In the genomic region with DNA sequence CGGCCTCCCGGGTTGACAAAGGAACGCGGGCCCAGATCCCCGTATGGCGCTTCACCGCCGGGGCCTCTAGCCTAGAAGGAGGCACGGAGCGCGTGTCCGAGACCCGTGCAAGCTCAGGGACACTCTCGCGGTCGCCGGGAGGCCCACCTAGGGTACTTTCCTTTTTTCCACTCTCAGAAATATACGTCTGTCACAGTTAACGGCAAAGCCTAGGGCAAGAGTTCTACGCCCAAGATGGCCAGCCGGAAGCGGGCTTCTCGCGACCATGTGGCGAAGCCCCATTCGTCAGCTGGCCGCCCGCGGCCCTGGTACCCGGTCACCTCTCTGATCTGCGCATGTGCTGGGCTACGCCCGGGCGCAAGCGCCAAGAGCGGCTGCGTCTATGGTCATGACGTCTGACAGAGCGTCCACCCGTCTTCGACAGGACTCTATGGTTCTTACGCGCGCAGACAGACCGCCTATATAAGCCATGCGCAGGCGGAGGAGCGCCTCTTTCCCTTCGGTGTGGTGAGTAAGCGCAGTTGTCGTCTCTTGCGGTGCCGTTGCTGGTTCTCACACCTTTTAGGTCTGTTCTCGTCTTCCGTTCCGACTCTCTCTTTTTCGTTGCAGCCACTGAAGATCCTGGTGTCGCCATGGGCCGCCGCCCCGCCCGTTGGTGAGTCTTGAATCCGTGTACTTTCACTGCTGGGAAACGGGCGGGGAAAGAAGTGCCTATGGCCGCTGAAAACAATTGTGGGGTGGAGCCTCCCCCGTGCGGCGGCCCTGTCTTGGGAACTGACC, we compare ENCODE assay signal across 8 cellular contexts. TPM values are rescaled to one million over a fixed set of nuclear protein-coding genes. Genes with fewer than 3 reads are reported as not detected.
DNase-seq lines count a peak whose midpoint lies in the region; ATAC-seq, FAIRE-seq and TF ChIP-seq lines count a peak whose summit lies in the region.

A gene (plus strand): TSS at position 490 of the 780 bp plus-strand sequence. CDS start 143 bp downstream, at position 633.

- no peaks in the 10 kb centered on the region for H3K9me3 ChIP-seq in SK-N-SH
- no peaks in the 10 kb centered on the region for H3K9me3 ChIP-seq in neuronal stem cell (replicated peaks in 1 of 2; ENCODE audit: control insufficient read depth in 2 of 2, insufficient read depth in 1 of 2, low read depth in 1 of 2, low read length in 2 of 2)
- peaks cover 0 to 11% (median 5%) of the 10 kb centered on the region in 5 donors for H3K9me3 ChIP-seq in subcutaneous abdominal adipose tissue (ENCODE audit: control insufficient read depth in 5 of 5, low read length in 5 of 5)

- H3K4ac ChIP-seq in neuronal stem cell (ENCODE audit: low read length), result no peak within 1 kb of the TSS

- H2AFZ ChIP-seq in SK-N-SH (ENCODE audit: low read depth) (0 out of 2 replicates have a peak within 1 kb of the TSS, but pooled peaks have one; percentile 46), neuronal stem cell (ENCODE audit: low read length) (peak within 1 kb of the TSS; percentile 77)

- H3K9me2 ChIP-seq in SK-N-SH, result no peaks in the 10 kb centered on the region

- H3K4me3 ChIP-seq in GM06990 (replicated peaks; ENCODE audit: low read depth, low read length) (peak within 1 kb of the TSS; percentile 89), SK-N-SH (ENCODE audit: low read depth in 2 of 2, low read length in 1 of 2) (peak within 1 kb of the TSS; percentile 81), neuronal stem cell (ENCODE audit: low read length in 2 of 2) (peak within 1 kb of the TSS; percentile 85 to 96), subcutaneous abdominal adipose tissue (ENCODE audit: low read depth in 1 of 5, low read length in 5 of 5) (peak within 1 kb of the TSS; percentile 71 to 88 (median 81))

- no peak within 1 kb of the TSS for H4K91ac ChIP-seq in neuronal stem cell (ENCODE audit: low read depth, low read length, poor library complexity)

- H2AK5ac ChIP-seq in neuronal stem cell (ENCODE audit: low read depth, low read length), result peak within 1 kb of the TSS; percentile 14

- H4K20me1 ChIP-seq in SK-N-SH (ENCODE audit: insufficient read depth), result peaks cover 34% of the 10 kb centered on the region

- H3K36me3 ChIP-seq in GM06990 (ENCODE audit: control insufficient read depth, insufficient read depth, low read length) (peaks cover 11% of the 10 kb centered on the region), SK-N-SH (replicated peaks in 1 of 2; ENCODE audit: control insufficient read depth in 1 of 2, insufficient read depth in 2 of 2, low read length in 1 of 2) (peaks cover 16 to 18% of the 10 kb centered on the region in 2 experiments), neuronal stem cell (replicated peaks in 1 of 2; ENCODE audit: control insufficient read depth in 2 of 2, insufficient read depth in 2 of 2, low read length in 2 of 2) (peaks cover 18 to 27% of the 10 kb centered on the region in 2 donors), subcutaneous abdominal adipose tissue (ENCODE audit: control insufficient read depth in 5 of 5, insufficient read depth in 5 of 5, low read length in 5 of 5) (peaks cover 0 to 34% (median 22%) of the 10 kb centered on the region in 5 donors)

- peak within 1 kb of the TSS; percentile 99 for H3K4me3 Mint-ChIP-seq in activated naive CD4-positive, alpha-beta T cell treated with anti-CD3 and anti-CD28 coated beads, Interleukin-2, amount 10 ng/mL, durations not matched to agents 7 days and 5 days

- TF ChIP-seq CTCF in GM06990 (IDR thresholded peaks at IDR 0.05; ENCODE audit: insufficient read depth, low read length, poor library complexity, severe bottlenecking) (no peak), SK-N-SH (IDR thresholded peaks at IDR 0.05) (no peak)

- no peak for TF ChIP-seq RAD21 in SK-N-SH (IDR thresholded peaks at IDR 0.05; ENCODE audit: low read length)

- peak within 1 kb of the TSS; percentile 100 for H3K9ac ChIP-seq in SK-N-SH
- H3K9ac ChIP-seq in neuronal stem cell (ENCODE audit: low read depth, low read length, poor library complexity), result peak within 1 kb of the TSS; percentile 96
- peak within 1 kb of the TSS; percentile 76 to 87 (median 84) for H3K9ac ChIP-seq in subcutaneous abdominal adipose tissue (ENCODE audit: low read length in 5 of 5)

- H3K18ac ChIP-seq in neuronal stem cell (ENCODE audit: low read length), result peak within 1 kb of the TSS; percentile 96

- 38% methylated on average over 52 of the region's 69 CpGs for WGBS in SK-N-SH (ENCODE audit: low lambda C conversion rate)
- no CpG with 5 or more reads among the region's 69 CpGs for WGBS in neuronal stem cell (ENCODE audit: extremely low coverage in 2 of 2, insufficient read length in 2 of 2, insufficient replicate concordance in 1 of 2), 2 donors

- H3K27me3 Mint-ChIP-seq in activated naive CD4-positive, alpha-beta T cell treated with anti-CD3 and anti-CD28 coated beads, Interleukin-2, amount 10 ng/mL, durations not matched to agents 7 days and 5 days, result peaks cover 4% of the 10 kb centered on the region

- TF ChIP-seq EP300 in SK-N-SH (IDR thresholded peaks at IDR 0.05; ENCODE audit: borderline replicate concordance in 1 of 2, low read depth in 1 of 2, low read length in 1 of 2), result no peak

- POLR2A ChIA-PET in SK-N-SH (lab: Yijun Ruan, JAX), result interaction anchor here (0.6 to 2.5 kb wide), 16 partner anchors 9 to 135 kb away, joined by 3 to 9 read pairs (median 5); a partner anchor contains a TSS

- no peak within 1 kb of the TSS for H3K14ac ChIP-seq in neuronal stem cell (ENCODE audit: low read length)

- H3K27me3 ChIP-seq in GM06990 (replicated peaks; ENCODE audit: control insufficient read depth, insufficient read depth, low read length), result no peaks in the 10 kb centered on the region
- no peaks in the 10 kb centered on the region for H3K27me3 ChIP-seq in SK-N-SH (ENCODE audit: insufficient read depth)
- H3K27me3 ChIP-seq in neuronal stem cell (ENCODE audit: control insufficient read depth in 3 of 3, insufficient read depth in 3 of 3, low read depth in 1 of 3, low read length in 3 of 3), result no peaks in the 10 kb centered on the region
- H3K27me3 ChIP-seq in subcutaneous abdominal adipose tissue (ENCODE audit: control insufficient read depth in 5 of 5, insufficient read depth in 4 of 5, low read length in 5 of 5), result peaks cover 0 to 7% (median 0%) of the 10 kb centered on the region in 5 donors

- peak within 1 kb of the TSS; percentile 73 for H3K23ac ChIP-seq in neuronal stem cell (ENCODE audit: low read depth, low read length, poor library complexity)

- H3K27ac ChIP-seq in SK-N-SH (ENCODE audit: low read depth in 2 of 2, low read length in 1 of 2) (peak within 1 kb of the TSS; percentile 96 to 97), neuronal stem cell (replicated peaks; ENCODE audit: low read length) (peak within 1 kb of the TSS; percentile 94), subcutaneous abdominal adipose tissue (ENCODE audit: low read depth, low read length) (peak within 1 kb of the TSS; percentile 95)

- no peak within 1 kb of the TSS for H2BK15ac ChIP-seq in neuronal stem cell (ENCODE audit: low read length)

- H2BK12ac ChIP-seq in neuronal stem cell (ENCODE audit: low read length), result peak within 1 kb of the TSS; percentile 22

- H2BK5ac ChIP-seq in neuronal stem cell (ENCODE audit: low read length), result peak within 1 kb of the TSS; percentile 97

- ATAC-seq in HG02588 (IDR thresholded peaks at IDR 0.05; ENCODE audit: unreplicated experiment), result peak; percentile 77

- H4K8ac ChIP-seq in neuronal stem cell (ENCODE audit: low read depth, low read length), result no peak within 1 kb of the TSS

- H3K4me2 ChIP-seq in SK-N-SH (peak within 1 kb of the TSS; percentile 79), neuronal stem cell (ENCODE audit: insufficient read depth, low read length, poor library complexity, severe bottlenecking) (peak within 1 kb of the TSS; percentile 83)

- H3F3A ChIP-seq in SK-N-SH (replicated peaks; ENCODE audit: insufficient read depth), result peaks cover 41% of the 10 kb centered on the region

- H2BK120ac ChIP-seq in neuronal stem cell (ENCODE audit: low read depth, low read length), result no peak within 1 kb of the TSS

- DNase-seq in GM06990 (ENCODE audit: extremely low read depth, insufficient read length) (peak; percentile 96), NCI-H1092 (lab: John Stamatoyannopoulos, UW) (peak; percentile 97), SK-N-SH (peak; percentile 92), frontal cortex (ENCODE audit: low spot score in 2 of 2) (peak; percentile 87 to 88), neuronal stem cell (ENCODE audit: low spot score) (peak; percentile 88)
- DNase-seq in activated naive CD4-positive, alpha-beta T cell treated with anti-CD3 and anti-CD28 coated beads, Interleukin-2, amount 10 ng/mL, durations not matched to agents 7 days and 5 days, result peak; percentile 93

- H3K4me1 Mint-ChIP-seq in activated naive CD4-positive, alpha-beta T cell treated with anti-CD3 and anti-CD28 coated beads, Interleukin-2, amount 10 ng/mL, durations not matched to agents 7 days and 5 days, result peaks cover 24% of the 10 kb centered on the region

- CTCF ChIA-PET in SK-N-SH (lab: Yijun Ruan, JAX), result interaction anchor here (0.7 to 2.5 kb wide), 9 partner anchors 11 to 145 kb away, joined by 3 to 10 read pairs (median 4); a partner anchor contains a TSS
- CTCF ChIA-PET in activated naive CD4-positive, alpha-beta T cell treated with anti-CD3 and anti-CD28 coated beads, Interleukin-2, amount 10 ng/mL, durations not matched to agents 7 days and 5 days (lab: Charles Lee), result interaction anchor here (1.2 to 2.4 kb wide), 4 partner anchors 11 to 385 kb away, joined by 3 to 14 read pairs (median 3); a partner anchor contains a TSS

- no peak for FAIRE-seq in frontal cortex (lab: Jason Lieb, UNC)

- H3K27ac Mint-ChIP-seq in activated naive CD4-positive, alpha-beta T cell treated with anti-CD3 and anti-CD28 coated beads, Interleukin-2, amount 10 ng/mL, durations not matched to agents 7 days and 5 days, result peak within 1 kb of the TSS; percentile 100

- H3K4me1 ChIP-seq in SK-N-SH (ENCODE audit: control insufficient read depth in 1 of 2, insufficient read depth in 2 of 2, low read depth in 1 of 2, low read length in 1 of 2), result peaks cover 0 to 6% of the 10 kb centered on the region in 2 experiments; a peak in 1 of 4 replicates
- peaks cover 4 to 6% of the 10 kb centered on the region in 2 donors for H3K4me1 ChIP-seq in neuronal stem cell (ENCODE audit: control insufficient read depth in 2 of 2, insufficient read depth in 1 of 2, low read depth in 1 of 2, low read length in 2 of 2)
- peaks cover 8 to 29% (median 20%) of the 10 kb centered on the region in 5 donors for H3K4me1 ChIP-seq in subcutaneous abdominal adipose tissue (ENCODE audit: control insufficient read depth in 5 of 5, insufficient read depth in 5 of 5, low read length in 5 of 5)

- H3K36me3 Mint-ChIP-seq in activated naive CD4-positive, alpha-beta T cell treated with anti-CD3 and anti-CD28 coated beads, Interleukin-2, amount 10 ng/mL, durations not matched to agents 7 days and 5 days, result peaks cover 30% of the 10 kb centered on the region

- H3K79me2 ChIP-seq in SK-N-SH (ENCODE audit: insufficient read depth), result peaks cover 22% of the 10 kb centered on the region

- H3K79me1 ChIP-seq in neuronal stem cell (ENCODE audit: low read depth, low read length), result peaks cover 2% of the 10 kb centered on the region

- H3K9me3 Mint-ChIP-seq in activated naive CD4-positive, alpha-beta T cell treated with anti-CD3 and anti-CD28 coated beads, Interleukin-2, amount 10 ng/mL, durations not matched to agents 7 days and 5 days, result no peaks in the 10 kb centered on the region

RNA-seq across cellular contexts. Expression of the gene that starts here (rescaled TPM):
- polyA plus RNA-seq in SK-N-SH (2012; rRNA removed), result 4,562 and 7,172 TPM in 2 replicates
- 3,969 and 6,678 TPM in 2 replicates for polyA plus RNA-seq in SK-N-SH (2012; cell fraction: cytosol; rRNA removed)
- polyA plus RNA-seq in SK-N-SH (2012; cell fraction: nucleus; rRNA removed), result 1,391 and 1,880 TPM in 2 replicates
- 2,273 TPM for total RNA-seq in frontal cortex
- polyA plus RNA-seq in neuronal stem cell (2013, experiment 1 of 2), result 4,532 TPM
- polyA plus RNA-seq in neuronal stem cell (2013, experiment 2 of 2), result 4,365 TPM

Comparison
In these comparisons a context has a peak if more than half of its experiments do, and no peak if none do; other contexts are left out.
1. Peak in every context shown above with its lines: DNase-seq, ATAC-seq, H3K4me3 ChIP-seq and H3K27ac ChIP-seq.